Comparison of ENCODE assay signal across 29 cellular contexts in the genomic region with DNA sequence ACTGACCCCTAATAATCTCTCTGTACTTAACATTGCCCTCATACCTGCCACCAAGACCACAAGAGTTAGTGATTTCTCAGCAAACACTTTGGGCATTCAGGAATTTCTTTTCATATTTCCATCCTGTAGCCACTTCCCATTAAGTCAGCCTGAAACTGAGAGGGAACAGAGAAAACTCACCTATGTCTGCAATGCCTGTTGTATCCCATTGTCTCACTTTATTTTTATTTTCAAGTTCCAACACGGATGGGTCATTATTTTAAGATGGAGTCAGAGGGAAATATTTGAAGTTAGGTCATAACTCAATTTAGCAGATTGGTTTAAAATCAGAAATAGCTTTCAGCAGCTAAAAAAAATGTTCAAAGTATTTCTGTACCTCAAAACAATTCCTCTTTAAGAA.
"Had no signal": no experiment of that assay in that cellular context is flagged by ENCODE, and none has a peak within 500 bp of the region (broad histone marks: within the 10 kb centered on the region; RNA-seq: fewer than 3 reads in every experiment).

No MANE protein-coding gene starts in this region.

- H3K27ac ChIP-seq: esophagus squamous epithelium, ovary, psoas muscle, sigmoid colon, skin epidermis, suprapubic skin, transverse colon, upper lobe of right lung, uterus had no signal

- H3K9me3 ChIP-seq: esophagus squamous epithelium, ovary, psoas muscle, sigmoid colon, suprapubic skin, upper lobe of right lung, uterus had no signal

- H3K27me3 Mint-ChIP-seq: dendritic cell treated with granulocyte-macrophage colony-stimulating factor and Interleukin-4, amounts not matched to agents 40 ng/mL and 50 ng/mL, for 4 days; stimulated activated naive B cell treated with anti-CD40 and anti-IgM and Interleukin-4, amounts not matched to agents 10 μg/mL and 1 μg/mL and 100 μg/mL, for 72 hours; stimulated activated naive CD8-positive, alpha-beta T cell treated with anti-CD3 and anti-CD28 coated beads, Interleukin-15, amount 100 ng/mL, for 72 hours had no signal

- FAIRE-seq: colon had no signal

- H3K9me3 Mint-ChIP-seq: endodermal cell, mesothelial cell of epicardium had no signal

- H3K27me3 ChIP-seq: esophagus squamous epithelium, ovary, sigmoid colon, suprapubic skin, transverse colon, upper lobe of right lung, uterus had no signal

- H3K4me1 ChIP-seq: psoas muscle, suprapubic skin, transverse colon, upper lobe of right lung, uterus had no signal

- H3K36me3 ChIP-seq: esophagus squamous epithelium, ovary, sigmoid colon, suprapubic skin, transverse colon, upper lobe of right lung, uterus had no signal

- ATAC-seq: left lobe of liver; natural killer cell; psoas muscle; right cardiac atrium; stimulated activated naive B cell treated with anti-CD40 and anti-IgM and Interleukin-4, amounts not matched to agents 10 μg/mL and 1 μg/mL and 100 μg/mL, for 72 hours; stimulated activated naive CD8-positive, alpha-beta T cell treated with anti-CD3 and anti-CD28 coated beads, Interleukin-15, amount 100 ng/mL, for 72 hours; upper lobe of right lung had no signal

- H3K4me3 Mint-ChIP-seq: dendritic cell treated with granulocyte-macrophage colony-stimulating factor and Interleukin-4, amounts not matched to agents 40 ng/mL and 50 ng/mL, for 4 days; endodermal cell; immature natural killer cell; mesothelial cell of epicardium; natural killer cell; stimulated activated naive B cell treated with anti-CD40 and anti-IgM and Interleukin-4, amounts not matched to agents 10 μg/mL and 1 μg/mL and 100 μg/mL, for 72 hours; stimulated activated naive CD8-positive, alpha-beta T cell treated with anti-CD3 and anti-CD28 coated beads, Interleukin-15, amount 100 ng/mL, for 72 hours had no signal

- DNase-seq: effector CD8-positive, alpha-beta T cell; endodermal cell; erythroblast; esophagus squamous epithelium; hypothalamus; immature natural killer cell; islet precursor cell; mesenchymal stem cell; natural killer cell; occipital lobe; ovary; posterior cingulate gyrus; psoas muscle; right cardiac atrium; sigmoid colon; stimulated activated CD4-positive, alpha-beta T cell treated with anti-CD3 and anti-CD28 coated beads, Interleukin-15, amount 100 ng/mL, for 24 hours; stimulated activated CD4-positive, alpha-beta T cell treated with anti-CD3 and anti-CD28 coated beads, Interleukin-2, amount 100 ng/mL, for 48 hours; stimulated activated naive B cell treated with anti-CD40 and anti-IgM and Interleukin-4, amounts not matched to agents 10 μg/mL and 1 μg/mL and 100 μg/mL, for 72 hours; stimulated activated naive CD8-positive, alpha-beta T cell treated with anti-CD3 and anti-CD28 coated beads, Interleukin-15, amount 100 ng/mL, for 72 hours; transverse colon; upper lobe of right lung; uterus had no signal

- H3K36me3 Mint-ChIP-seq: immature natural killer cell; mesothelial cell of epicardium; natural killer cell; stimulated activated naive B cell treated with anti-CD40 and anti-IgM and Interleukin-4, amounts not matched to agents 10 μg/mL and 1 μg/mL and 100 μg/mL, for 72 hours had no signal

- H3K4me1 Mint-ChIP-seq: immature natural killer cell; natural killer cell; stimulated activated naive B cell treated with anti-CD40 and anti-IgM and Interleukin-4, amounts not matched to agents 10 μg/mL and 1 μg/mL and 100 μg/mL, for 72 hours; stimulated activated naive CD8-positive, alpha-beta T cell treated with anti-CD3 and anti-CD28 coated beads, Interleukin-15, amount 100 ng/mL, for 72 hours had no signal

- H3K27ac Mint-ChIP-seq: dendritic cell treated with granulocyte-macrophage colony-stimulating factor and Interleukin-4, amounts not matched to agents 40 ng/mL and 50 ng/mL, for 4 days; endodermal cell; immature natural killer cell; mesothelial cell of epicardium; natural killer cell; stimulated activated naive B cell treated with anti-CD40 and anti-IgM and Interleukin-4, amounts not matched to agents 10 μg/mL and 1 μg/mL and 100 μg/mL, for 72 hours; stimulated activated naive CD8-positive, alpha-beta T cell treated with anti-CD3 and anti-CD28 coated beads, Interleukin-15, amount 100 ng/mL, for 72 hours had no signal

- H3K4me3 ChIP-seq: esophagus squamous epithelium, lung, ovary, psoas muscle, sigmoid colon, skin epidermis, suprapubic skin, transverse colon, upper lobe of right lung, uterus had no signal
